14 cellular contexts compared by ENCODE assay signal in genomic region chr12:12503384-12504078, GRCh38. TPM values are rescaled to one million over a fixed set of nuclear protein-coding genes. Genes with fewer than 3 reads are reported as not detected.
DNase-seq lines count a peak whose midpoint lies in the region; ATAC-seq and TF ChIP-seq lines count a peak whose summit lies in the region.
"Had no signal": no experiment of that assay in that cellular context is flagged by ENCODE, and none has a peak within 500 bp of the region (broad histone marks: within the 10 kb centered on the region; RNA-seq: fewer than 3 reads in every experiment).

No MANE protein-coding gene starts in this region.

- H3K79me1 ChIP-seq in neuronal stem cell (ENCODE audit: low read depth, low read length): no peaks in the 10 kb centered on the region

- no peak overlapping the region for H2BK12ac ChIP-seq in neuronal stem cell (ENCODE audit: low read length)

- no peaks in the 10 kb centered on the region for H3K9me3 ChIP-seq in CD8-positive, alpha-beta memory T cell (ENCODE audit: low read length)
- H3K9me3 ChIP-seq in iPS DF 6.9 (ENCODE audit: control insufficient read depth, insufficient read depth, low read length) (no peaks in the 10 kb centered on the region), thyroid gland (no peaks in the 10 kb centered on the region), neuronal stem cell (replicated peaks in 1 of 2; ENCODE audit: control insufficient read depth in 2 of 2, insufficient read depth in 1 of 2, low read depth in 1 of 2, low read length in 2 of 2) (no peaks in the 10 kb centered on the region)

- no peak overlapping the region for H3K4me3 ChIP-seq in CD8-positive, alpha-beta memory T cell (ENCODE audit: low read length)
- H3K4me3 ChIP-seq in iPS DF 6.9 (ENCODE audit: low read length) (no peak overlapping the region), thyroid gland (replicated peaks in 1 of 3) (no peak overlapping the region), neuronal stem cell (ENCODE audit: low read length in 2 of 2) (no peak overlapping the region)
- H3K4me3 ChIP-seq: coronary artery had no signal

- peak in 4 of 5 donors; percentile 11 to 49 (median 30) for DNase-seq in CD8-positive, alpha-beta memory T cell
- peak; percentile 25 for DNase-seq in activated T-cell treated with anti-CD3 and anti-CD28 coated beads, Interleukin-2, amount 50 U/mL, for 4 hours
- DNase-seq in iPS DF 6.9 (ENCODE audit: low read depth, low spot score) (peak; percentile 31), thyroid gland (no peak), neuronal stem cell (ENCODE audit: low spot score) (no peak)
- no peak for DNase-seq in NK-92 treated with Interleukin-12 subunit alpha and Interleukin-12 subunit beta, amount 100 ng/mL, for 24 hours (lab: John Stamatoyannopoulos, UW)
- DNase-seq: activated gamma-delta T cell treated with Interleukin-2 at 50 U/mL for 16 hours; foreskin melanocyte; HFFc6; naive thymus-derived CD8-positive, alpha-beta T cell; NCI-H2081 had no signal

- peaks cover 5 to 34% (median 7%) of the 10 kb centered on the region in 3 donors for H3K36me3 Mint-ChIP-seq in CD8-positive, alpha-beta memory T cell
- H3K36me3 Mint-ChIP-seq in activated T-cell treated with anti-CD3 and anti-CD28 coated beads, Interleukin-2, amount 50 U/mL, for 4 hours (ENCODE audit: insufficient read depth): peaks cover 24% of the 10 kb centered on the region

- H4K8ac ChIP-seq in neuronal stem cell (ENCODE audit: low read depth, low read length): no peak overlapping the region

- TF ChIP-seq POLR2A in thyroid gland (IDR thresholded peaks at IDR 0.05): no peak

- no peak overlapping the region for H3K23ac ChIP-seq in neuronal stem cell (ENCODE audit: low read depth, low read length, poor library complexity)

- H2BK120ac ChIP-seq in neuronal stem cell (ENCODE audit: low read depth, low read length): no peak overlapping the region

- no peak overlapping the region for H3K4ac ChIP-seq in neuronal stem cell (ENCODE audit: low read length)

- CTCF ChIA-PET in CD8-positive, alpha-beta memory T cell (lab: Charles Lee): interaction anchor here (0.7 to 2.0 kb wide), 16 partner anchors 9 to 234 kb away, joined by 3 to 18 read pairs (median 4); no protein-coding TSS in a partner anchor

- no peak overlapping the region for H2BK5ac ChIP-seq in neuronal stem cell (ENCODE audit: low read length)

- no peak overlapping the region for H4K91ac ChIP-seq in neuronal stem cell (ENCODE audit: low read depth, low read length, poor library complexity)

- POLR2A ChIA-PET in CD8-positive, alpha-beta memory T cell (lab: Charles Lee): interaction anchor here (0.6 to 1.2 kb wide), 3 partner anchors 52 to 127 kb away, joined by 3 to 4 read pairs (median 3); no protein-coding TSS in a partner anchor

- H3K4me1 Mint-ChIP-seq in CD8-positive, alpha-beta memory T cell: peaks cover 57 to 66% (median 64%) of the 10 kb centered on the region in 3 donors
- H3K4me1 Mint-ChIP-seq in activated T-cell treated with anti-CD3 and anti-CD28 coated beads, Interleukin-2, amount 50 U/mL, for 4 hours (ENCODE audit: low read depth): peaks cover 55% of the 10 kb centered on the region

- H3K9ac ChIP-seq in neuronal stem cell (ENCODE audit: low read depth, low read length, poor library complexity): no peak overlapping the region

- no peak overlapping the region for H3K4me2 ChIP-seq in neuronal stem cell (ENCODE audit: insufficient read depth, low read length, poor library complexity, severe bottlenecking)

- no CpG with 5 or more reads among the region's 9 CpGs for WGBS in iPS DF 6.9 (ENCODE audit: insufficient coverage, insufficient read length)
- 91 to 96% methylated on average over 9 of the region's 9 CpGs for WGBS in thyroid gland, 2 donors
- WGBS in neuronal stem cell (ENCODE audit: extremely low coverage in 2 of 2, insufficient read length in 2 of 2, insufficient replicate concordance in 1 of 2), 2 donors: no CpG with 5 or more reads among the region's 9 CpGs

- H3K36me3 ChIP-seq in CD8-positive, alpha-beta memory T cell (ENCODE audit: insufficient read depth, low read length): no peaks in the 10 kb centered on the region
- H3K36me3 ChIP-seq in iPS DF 6.9 (ENCODE audit: control insufficient read depth, insufficient read depth, low read length) (no peaks in the 10 kb centered on the region), thyroid gland (no peaks in the 10 kb centered on the region), neuronal stem cell (replicated peaks in 1 of 2; ENCODE audit: control insufficient read depth in 2 of 2, insufficient read depth in 2 of 2, low read length in 2 of 2) (peaks cover 3 to 18% of the 10 kb centered on the region in 2 donors)

- H3K9me3 Mint-ChIP-seq in CD8-positive, alpha-beta memory T cell: no peaks in the 10 kb centered on the region
- no peaks in the 10 kb centered on the region for H3K9me3 Mint-ChIP-seq in activated T-cell treated with anti-CD3 and anti-CD28 coated beads, Interleukin-2, amount 50 U/mL, for 4 hours
- H3K9me3 Mint-ChIP-seq: HFFc6; naive thymus-derived CD8-positive, alpha-beta T cell had no signal

- TF ChIP-seq CTCF in thyroid gland (IDR thresholded peaks at IDR 0.05): no peak

- peaks cover 9% of the 10 kb centered on the region for H3K4me1 ChIP-seq in CD8-positive, alpha-beta memory T cell (ENCODE audit: insufficient read depth, low read length)
- H3K4me1 ChIP-seq in iPS DF 6.9 (ENCODE audit: control insufficient read depth, insufficient read depth, low read length): peaks cover 3% of the 10 kb centered on the region; the same call in 1 of the 2 replicates
- H3K4me1 ChIP-seq in thyroid gland: peaks cover 31 to 48% of the 10 kb centered on the region in 2 donors
- H3K4me1 ChIP-seq in neuronal stem cell (ENCODE audit: control insufficient read depth in 2 of 2, insufficient read depth in 1 of 2, low read depth in 1 of 2, low read length in 2 of 2): peaks cover 13 to 22% of the 10 kb centered on the region in 2 donors

- no peak overlapping the region for H2BK15ac ChIP-seq in neuronal stem cell (ENCODE audit: low read length)

- no peak overlapping the region for H3K27ac ChIP-seq in CD8-positive, alpha-beta memory T cell (ENCODE audit: low read depth, low read length)
- H3K27ac ChIP-seq in iPS DF 6.9 (ENCODE audit: low read length) (no peak overlapping the region), thyroid gland (peak overlapping the region in 1 of 3 donors; percentile 76), neuronal stem cell (replicated peaks; ENCODE audit: low read length) (no peak overlapping the region)

- H3K27me3 Mint-ChIP-seq in CD8-positive, alpha-beta memory T cell: no peaks in the 10 kb centered on the region
- H3K27me3 Mint-ChIP-seq in activated T-cell treated with anti-CD3 and anti-CD28 coated beads, Interleukin-2, amount 50 U/mL, for 4 hours (ENCODE audit: low read depth): no peaks in the 10 kb centered on the region
- H3K27me3 Mint-ChIP-seq: naive thymus-derived CD8-positive, alpha-beta T cell had no signal

- no peak overlapping the region for H2AFZ ChIP-seq in neuronal stem cell (ENCODE audit: low read length)

- no peak overlapping the region for H2AK5ac ChIP-seq in neuronal stem cell (ENCODE audit: low read depth, low read length)

- peak overlapping the region; percentile 21 to 100 (median 97) for H3K27ac Mint-ChIP-seq in CD8-positive, alpha-beta memory T cell
- H3K27ac Mint-ChIP-seq: HFFc6 had no signal

- H3K4me3 Mint-ChIP-seq in CD8-positive, alpha-beta memory T cell: peak overlapping the region; percentile 4 to 90 (median 65)
- peak overlapping the region; percentile 30 for H3K4me3 Mint-ChIP-seq in activated T-cell treated with anti-CD3 and anti-CD28 coated beads, Interleukin-2, amount 50 U/mL, for 4 hours
- H3K4me3 Mint-ChIP-seq: HFFc6 had no signal

- no peaks in the 10 kb centered on the region for H3K27me3 ChIP-seq in CD8-positive, alpha-beta memory T cell (ENCODE audit: insufficient read depth, low read length, poor library complexity, severe bottlenecking)
- no peaks in the 10 kb centered on the region for H3K27me3 ChIP-seq in iPS DF 6.9 (ENCODE audit: control insufficient read depth, insufficient read depth, low read length)
- no peaks in the 10 kb centered on the region for H3K27me3 ChIP-seq in thyroid gland
- no peaks in the 10 kb centered on the region for H3K27me3 ChIP-seq in neuronal stem cell (ENCODE audit: control insufficient read depth in 3 of 3, insufficient read depth in 3 of 3, low read depth in 1 of 3, low read length in 3 of 3)

- H3K18ac ChIP-seq in neuronal stem cell (ENCODE audit: low read length): no peak overlapping the region

- no peak overlapping the region for H3K14ac ChIP-seq in neuronal stem cell (ENCODE audit: low read length)

- intact Hi-C loops in thyroid gland (cut with DNase I): no loop called here

- peak; percentile 33 for ATAC-seq in HG02610 (IDR thresholded peaks at IDR 0.05; ENCODE audit: unreplicated experiment)
- peak in 1 of 2 donors; percentile 22 for ATAC-seq in activated T-cell treated with anti-CD3 and anti-CD28 coated beads, Interleukin-2, amount 50 U/mL, for 4 hours
- no peak for ATAC-seq in GM18868 (IDR thresholded peaks at IDR 0.05; ENCODE audit: unreplicated experiment)
- ATAC-seq: naive thymus-derived CD8-positive, alpha-beta T cell had no signal

RNA-seq across cellular contexts. Expression of gene DUSP16, which starts 59.1 kb away (rescaled TPM):
- 10 to 100 TPM; 37.5 to 41.2 TPM for total RNA-seq in CD8-positive, alpha-beta memory T cell
- 10.3 TPM for polyA plus RNA-seq in CD8-positive, alpha-beta memory T cell
- 10 to 100 TPM; 24.0 to 40.8 (median 34.9) TPM for total RNA-seq in activated T-cell treated with anti-CD3 and anti-CD28 coated beads, Interleukin-2, amount 50 U/mL, for 4 hours
- 10 to 100 TPM; 24.2 to 34.5 (median 26.4) TPM for total RNA-seq in thyroid gland
- 16.5 TPM for polyA plus RNA-seq in neuronal stem cell (2013, experiment 1 of 2)
- polyA plus RNA-seq in neuronal stem cell (2013, experiment 2 of 2): 16.2 TPM

Comparison
In these comparisons a context has a peak if more than half of its experiments do, and no peak if none do; other contexts are left out.
1. DNase-seq: peak in CD8-positive, alpha-beta memory T cell (4 of 5), activated T-cell treated with anti-CD3 and anti-CD28 coated beads, Interleukin-2, amount 50 U/mL, for 4 hours (single experiment) and iPS DF 6.9 (single experiment); none in thyroid gland (0 of 2), NK-92 treated with Interleukin-12 subunit alpha and Interleukin-12 subunit beta, amount 100 ng/mL, for 24 hours (single experiment) and neuronal stem cell (single experiment).